ENCODE assay signal across 21 cellular contexts in the genomic region with DNA sequence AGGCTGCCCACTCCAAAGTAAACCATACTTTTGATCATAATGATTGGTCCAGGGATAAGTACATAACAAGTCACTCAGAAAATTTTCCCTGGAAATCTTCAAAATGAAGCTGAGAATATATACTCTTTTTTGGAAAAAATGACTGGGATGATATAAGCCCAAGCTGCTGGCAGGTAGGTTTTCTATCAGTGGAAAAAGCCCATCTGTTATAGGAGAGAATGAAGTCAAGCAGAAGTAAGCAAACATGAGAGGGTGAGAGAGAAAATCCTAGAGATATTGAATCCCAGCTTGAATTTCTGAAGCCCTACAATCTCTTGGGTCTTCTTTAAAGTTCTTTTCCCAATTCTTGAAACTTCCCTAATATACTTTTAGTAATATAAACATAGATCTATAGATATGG. TPM values are rescaled to one million over a fixed set of nuclear protein-coding genes. Genes with fewer than 3 reads are reported as not detected.
A peak's percentile ranks its signal among the peaks of the same experiment; 100 is the strongest.
DNase-seq lines count a peak whose midpoint lies in the region; ATAC-seq lines count a peak whose summit lies in the region.
"Had no signal": no experiment of that assay in that cellular context is flagged by ENCODE, and none has a peak within 500 bp of the region (broad histone marks: within the 10 kb centered on the region; RNA-seq: fewer than 3 reads in every experiment).

No MANE protein-coding gene starts in this region.

- H3K4me3 Mint-ChIP-seq in activated CD4-positive, alpha-beta T cell treated with anti-CD3 and anti-CD28 coated beads for 36 hours = no peak overlapping the region
- H3K4me3 Mint-ChIP-seq: CD14-positive monocyte; CD4-positive, alpha-beta memory T cell; CD4-positive, CD25-positive, alpha-beta regulatory T cell; CD8-positive, alpha-beta memory T cell had no signal

- intact Hi-C loops in left cardiac atrium (cut with DNase I) = no loop called here
- intact Hi-C loops in activated CD4-positive, alpha-beta T cell treated with anti-CD3 and anti-CD28 coated beads for 36 hours (cut with DNase I, micrococcal nuclease) = loop anchor here in 1 of 2 experiments (1.0 kb wide), 1 partner anchor 10 kb away; no protein-coding TSS in a partner anchor

- CTCF ChIA-PET in activated CD4-positive, alpha-beta T cell treated with anti-CD3 and anti-CD28 coated beads for 36 hours (lab: Charles Lee) = no interaction called here

- no peaks in the 10 kb centered on the region for H3K27me3 Mint-ChIP-seq in activated CD4-positive, alpha-beta T cell treated with anti-CD3 and anti-CD28 coated beads for 36 hours
- H3K27me3 Mint-ChIP-seq: CD4-positive, alpha-beta memory T cell; CD8-positive, alpha-beta memory T cell had no signal

- no peak overlapping the region for H3K27ac Mint-ChIP-seq in activated CD4-positive, alpha-beta T cell treated with anti-CD3 and anti-CD28 coated beads for 36 hours
- H3K27ac Mint-ChIP-seq: CD4-positive, alpha-beta memory T cell; CD4-positive, CD25-positive, alpha-beta regulatory T cell; CD8-positive, alpha-beta memory T cell had no signal

- DNase-seq in NCI-H1694 treated with DMSO at 0.1 percent for 48 hours (lab: John Stamatoyannopoulos, UW) (peak; percentile 7), NCI-H1694 (lab: John Stamatoyannopoulos, UW) (no peak), NCI-H2171 (lab: John Stamatoyannopoulos, UW) (peak; percentile 53), cerebellar cortex (ENCODE audit: low spot score) (peak; percentile 67), NCI-H2081 (lab: John Stamatoyannopoulos, UW) (no peak), left cardiac atrium (no peak)
- no peak for DNase-seq in activated CD4-positive, alpha-beta T cell treated with anti-CD3 and anti-CD28 coated beads for 36 hours
- DNase-seq: 8988T; ACHN; BE2C; CD4-positive, alpha-beta memory T cell; CD4-positive, CD25-positive, alpha-beta regulatory T cell; CD8-positive, alpha-beta memory T cell; COR-L47; DMS153; DMS53; DMS79; DND-41; EL; GF-D8 had no signal

- H3K4me1 Mint-ChIP-seq in activated CD4-positive, alpha-beta T cell treated with anti-CD3 and anti-CD28 coated beads for 36 hours = no peaks in the 10 kb centered on the region
- H3K4me1 Mint-ChIP-seq: CD14-positive monocyte; CD4-positive, alpha-beta memory T cell; CD4-positive, CD25-positive, alpha-beta regulatory T cell; CD8-positive, alpha-beta memory T cell had no signal

- H3K9me3 Mint-ChIP-seq in activated CD4-positive, alpha-beta T cell treated with anti-CD3 and anti-CD28 coated beads for 36 hours (ENCODE audit: low read depth) = no peaks in the 10 kb centered on the region
- H3K9me3 Mint-ChIP-seq: CD14-positive monocyte; CD4-positive, alpha-beta memory T cell; CD8-positive, alpha-beta memory T cell had no signal

- H3K36me3 Mint-ChIP-seq in activated CD4-positive, alpha-beta T cell treated with anti-CD3 and anti-CD28 coated beads for 36 hours (ENCODE audit: low read depth) = no peaks in the 10 kb centered on the region
- H3K36me3 Mint-ChIP-seq: CD14-positive monocyte; CD4-positive, alpha-beta memory T cell; CD4-positive, CD25-positive, alpha-beta regulatory T cell; CD8-positive, alpha-beta memory T cell had no signal

- no peak for ATAC-seq in left cardiac atrium
- ATAC-seq in activated CD4-positive, alpha-beta T cell treated with anti-CD3 and anti-CD28 coated beads for 36 hours = no peak

- POLR2A ChIA-PET in activated CD4-positive, alpha-beta T cell treated with anti-CD3 and anti-CD28 coated beads for 36 hours (lab: Charles Lee) = no interaction called here

RNA-seq across cellular contexts. Expression of a gene that starts 37.3 kb away (rescaled TPM):
- total RNA-seq in left cardiac atrium = 10 to 100 TPM; 24.2 to 29.0 TPM
- total RNA-seq in activated CD4-positive, alpha-beta T cell treated with anti-CD3 and anti-CD28 coated beads for 36 hours = 10 to 100 TPM; 17.6 to 22.7 TPM

Comparison
In these comparisons a context has a peak if more than half of its experiments do, and no peak if none do; other contexts are left out.
1. DNase-seq: peak in NCI-H1694 treated with DMSO at 0.1 percent for 48 hours (single experiment), NCI-H2171 (single experiment) and cerebellar cortex (single experiment); none in NCI-H1694 (single experiment), NCI-H2081 (0 of 2), left cardiac atrium (single experiment) and activated CD4-positive, alpha-beta T cell treated with anti-CD3 and anti-CD28 coated beads for 36 hours (single experiment).